28 cellular contexts compared by ENCODE assay signal in genomic region chr1:168638884-168639283, GRCh38.
"Had no signal": no experiment of that assay in that cellular context is flagged by ENCODE, and none has a peak within 500 bp of the region (broad histone marks: within the 10 kb centered on the region; RNA-seq: fewer than 3 reads in every experiment).

No MANE protein-coding gene starts in this region.

- ATAC-seq: activated naive CD4-positive, alpha-beta T cell treated with anti-CD3 and anti-CD28 coated beads, Interleukin-2, amount 50 U/mL, for 72 hours; activated T-cell treated with anti-CD3 and anti-CD28 coated beads, Interleukin-2, amount 50 U/mL, for 72 hours; effector memory CD8-positive, alpha-beta T cell; foreskin keratinocyte; gastroesophageal sphincter; WTC11 had no signal

- FAIRE-seq: colon had no signal

- H3K9me3 ChIP-seq: ascending aorta, esophagus muscularis mucosa, gastroesophageal sphincter had no signal

- H3K36me3 ChIP-seq: ascending aorta, esophagus muscularis mucosa, gastroesophageal sphincter had no signal

- DNase-seq: activated CD4-positive, alpha-beta memory T cell treated with anti-CD3 and anti-CD28 coated beads, Interleukin-2, amount 10 ng/mL, durations not matched to agents 7 days and 5 days; activated CD4-positive, alpha-beta T cell treated with anti-CD3 and anti-CD28 coated beads for 1 hour; activated CD4-positive, alpha-beta T cell treated with anti-CD3 and anti-CD28 coated beads for 4 hours; activated CD4-positive, alpha-beta T cell treated with anti-CD3 and anti-CD28 coated beads, Interleukin-2, amount 10 ng/mL, durations not matched to agents 7 days and 5 days; activated CD4-positive, alpha-beta T cell treated with anti-CD3 and anti-CD28 coated beads, Interleukin-2, amount 50 U/mL, for 4 hours; activated CD8-positive, alpha-beta memory T cell treated with anti-CD3 and anti-CD28 coated beads, Interleukin-2, amount 50 U/mL, for 48 hours; activated gamma-delta T cell; activated naive CD4-positive, alpha-beta T cell; activated naive CD4-positive, alpha-beta T cell treated with anti-CD3 and anti-CD28 coated beads, Interleukin-2, amount 10 ng/mL, durations not matched to agents 7 days and 5 days; activated naive CD8-positive, alpha-beta T cell treated with anti-CD3 and anti-CD28 coated beads, Interleukin-2, amount 10 ng/mL, durations not matched to agents 7 days and 5 days; activated T-cell treated with anti-CD3 and anti-CD28 coated beads for 4 hours; activated T-cell treated with anti-CD3 and anti-CD28 coated beads, Interleukin-2, amount 50 U/mL, for 24 hours; activated T-cell treated with anti-CD3 and anti-CD28 coated beads, Interleukin-2, amount 50 U/mL, for 72 hours; caudate nucleus; cortex of kidney; dermis blood vessel endothelial cell; effector CD4-positive, alpha-beta T cell; effector memory CD8-positive, alpha-beta T cell; erythroblast; foreskin keratinocyte; head of caudate nucleus; T-helper 2 cell had no signal

- H3K27ac ChIP-seq: ascending aorta, foreskin keratinocyte, gastroesophageal sphincter had no signal

- H3K4me3 ChIP-seq: ascending aorta, esophagus muscularis mucosa, gastroesophageal sphincter had no signal

- H3K27me3 ChIP-seq: ascending aorta, esophagus muscularis mucosa, foreskin keratinocyte, gastroesophageal sphincter had no signal
